ENCODE assay signal across 25 cellular contexts in the genomic region with DNA sequence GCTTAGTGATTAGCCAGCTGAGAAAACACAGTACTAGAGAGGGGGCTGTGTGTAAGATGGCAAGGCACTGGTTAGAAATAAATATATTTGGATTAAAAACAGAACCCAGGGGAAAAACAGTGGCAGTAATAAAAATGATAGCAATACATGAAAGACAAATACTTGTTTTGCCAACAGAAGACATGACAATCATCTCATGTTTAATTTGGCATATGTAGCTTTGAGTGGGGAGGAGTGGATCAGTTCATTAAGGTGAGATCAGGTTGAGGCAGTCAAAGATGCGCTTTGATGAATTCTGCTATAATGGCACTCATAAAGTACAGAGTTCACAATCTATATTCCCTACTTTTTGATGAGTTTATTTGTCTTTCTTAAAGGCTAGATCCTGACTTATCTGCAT. TPM values are rescaled to one million over a fixed set of nuclear protein-coding genes. Genes with fewer than 3 reads are reported as not detected.
"Had no signal": no experiment of that assay in that cellular context is flagged by ENCODE, and none has a peak within 500 bp of the region (broad histone marks: within the 10 kb centered on the region; RNA-seq: fewer than 3 reads in every experiment).

No MANE protein-coding gene starts in this region.

- DNase-seq: Kasumi-1, MV-4-11, NCI-H1048, NCI-H1105, NCI-H1417, NCI-H1436 treated with DMSO at 0.1 percent for 48 hours, NCI-H1694, NCI-H187 treated with DMSO at 0.1 percent for 48 hours, NCI-H2029 treated with DMSO at 0.1 percent for 48 hours, NCI-H2171 treated with DMSO at 0.1 percent for 48 hours, NCI-H345, NCI-H510A treated with DMSO at 0.1 percent for 48 hours, NCI-H526, NCI-H82, OCI-M1, PC-9, Peyer's patch, SHP77 treated with DMSO at 0.1 percent for 48 hours, SJCRH30, T-helper 1 cell had no signal

- H3K27ac ChIP-seq: HL-60, KMS-11, PC-9, Peyer's patch, SJCRH30 had no signal

- H3K4me3 ChIP-seq: K562, PC-9, Peyer's patch, SJCRH30 had no signal

- H3K4me1 ChIP-seq: SJCRH30 had no signal

- ATAC-seq: K562, Right ventricle myocardium inferior, SK-N-SH treated with all-trans-retinoic acid at 6 μM for 48 hours had no signal

- H3K27me3 ChIP-seq: Peyer's patch, SJCRH30 had no signal

- H3K9me3 ChIP-seq: Peyer's patch, SJCRH30 had no signal

RNA-seq across cellular contexts. Expression of a gene that starts 3.4 kb away (rescaled TPM):
- total RNA-seq: Right ventricle myocardium inferior had no signal
